Comparison of ENCODE assay signal across 23 cellular contexts in genomic region chr4:87118421-87118820, GRCh38.
DNase-seq lines count a peak whose midpoint lies in the region; ATAC-seq, FAIRE-seq and TF ChIP-seq lines count a peak whose summit lies in the region.
"Had no signal": no experiment of that assay in that cellular context is flagged by ENCODE, and none has a peak within 500 bp of the region (broad histone marks: within the 10 kb centered on the region; RNA-seq: fewer than 3 reads in every experiment).

No MANE protein-coding gene starts in this region.

- TF ChIP-seq EP300 in sigmoid colon (IDR thresholded peaks at IDR 0.05), result no peak

- FAIRE-seq in RCC 7860 (lab: Jason Lieb, UNC) (peak; percentile 47), kidney (lab: Jason Lieb, UNC) (no peak)
- FAIRE-seq: GM12878 had no signal

- intact Hi-C loops in kidney (cut with DNase I) (no loop called here), sigmoid colon (cut with DNase I) (no loop called here)

- POLR2A ChIA-PET in AG04450 (lab: Yijun Ruan, JAX), result interaction anchor here (0.6 to 1.5 kb wide), 3 partner anchors 15 to 120 kb away, joined by 4 to 5 read pairs (median 4); no protein-coding TSS in a partner anchor

- CTCF ChIA-PET in AG04450 (lab: Charles Lee), result interaction anchor here (1.0 to 2.2 kb wide), 5 partner anchors 11 to 622 kb away, joined by 4 to 12 read pairs (median 6); partner anchors contain the start of gene AFF1

- H3K36me3 ChIP-seq in kidney (ENCODE audit: control insufficient read depth in 1 of 2, insufficient read depth in 2 of 2, low read length in 2 of 2) (peaks cover 24% of the 10 kb centered on the region in 2 donors), sigmoid colon (peaks cover 16 to 35% (median 23%) of the 10 kb centered on the region in 4 donors)

- ATAC-seq in stimulated activated naive CD8-positive, alpha-beta T cell treated with anti-CD3 and anti-CD28 coated beads, Interleukin-15, Interleukin-2, amounts not matched to agents 100 U/mL and 50 U/mL, for 24 hours, result no peak
- ATAC-seq: body of pancreas, Right ventricle myocardium inferior had no signal

- H3K27me3 ChIP-seq in AG04450 (ENCODE audit: control insufficient read depth, insufficient read depth, low read length) (no peaks in the 10 kb centered on the region), sigmoid colon (no peaks in the 10 kb centered on the region)
- H3K27me3 ChIP-seq: body of pancreas, foreskin keratinocyte, suprapubic skin had no signal

- H3K27ac ChIP-seq in AG04450 (ENCODE audit: low read depth, low read length) (peak overlapping the region; percentile 68), kidney (ENCODE audit: low read depth in 2 of 2, low read length in 2 of 2) (peak overlapping the region; percentile 87 to 92), sigmoid colon (peak overlapping the region; percentile 86 to 88 (median 86))
- H3K27ac ChIP-seq: foreskin keratinocyte had no signal

- 98 to 100% methylated on average over 1 of the region's 1 CpG for WGBS in sigmoid colon, 2 donors

- no peaks in the 10 kb centered on the region; the same call in 1 of the 2 replicates for H3K9me3 ChIP-seq in AG04450 (ENCODE audit: control insufficient read depth, insufficient read depth, low read length)
- no peaks in the 10 kb centered on the region for H3K9me3 ChIP-seq in kidney (ENCODE audit: control insufficient read depth in 1 of 2, low read length in 2 of 2)
- no peaks in the 10 kb centered on the region for H3K9me3 ChIP-seq in sigmoid colon
- H3K9me3 ChIP-seq: body of pancreas, suprapubic skin had no signal

- H3K4me1 ChIP-seq in kidney (ENCODE audit: control insufficient read depth in 1 of 2, insufficient read depth in 1 of 2, low read depth in 1 of 2, low read length in 2 of 2) (peaks cover 56 to 68% of the 10 kb centered on the region in 2 donors), sigmoid colon (peaks cover 0 to 71% (median 59%) of the 10 kb centered on the region in 4 donors)

- no peak for TF ChIP-seq CTCF in AG04450 (IDR thresholded peaks at IDR 0.05; ENCODE audit: low read depth, low read length)
- TF ChIP-seq CTCF in kidney (IDR thresholded peaks at IDR 0.05; ENCODE audit: borderline replicate concordance, extremely low read depth, insufficient read depth), result no peak
- no peak for TF ChIP-seq CTCF in sigmoid colon (IDR thresholded peaks at IDR 0.05)

- TF ChIP-seq POLR2A in sigmoid colon (IDR thresholded peaks at IDR 0.05), result no peak

- peak overlapping the region in 1 of 2 donors; percentile 1 for H3K9ac ChIP-seq in kidney (ENCODE audit: low read length in 2 of 2)

- H3K4me3 ChIP-seq in AG04450 (ENCODE audit: low read depth, low read length), result no peak overlapping the region
- H3K4me3 ChIP-seq in kidney (ENCODE audit: low read length in 2 of 2), result no peak overlapping the region
- no peak overlapping the region for H3K4me3 ChIP-seq in sigmoid colon
- H3K4me3 ChIP-seq: body of pancreas, GM12878, suprapubic skin had no signal

- DNase-seq in AG04450 (ENCODE audit: low read depth, low spot score) (no peak), RCC 7860 (ENCODE audit: low spot score) (peak; percentile 27), kidney (no peak), sigmoid colon (no peak), NCI-H146 treated with DMSO at 0.1 percent for 48 hours (lab: John Stamatoyannopoulos, UW; ENCODE audit: unreplicated experiment) (no peak), cerebellar cortex (ENCODE audit: low spot score) (no peak)
- DNase-seq in stimulated activated CD4-positive, alpha-beta T cell treated with anti-CD3 and anti-CD28 coated beads, Interleukin-15, amount 100 ng/mL, for 24 hours, result no peak
- DNase-seq in stimulated activated naive CD8-positive, alpha-beta T cell treated with anti-CD3 and anti-CD28 coated beads, Interleukin-15, Interleukin-2, amounts not matched to agents 100 U/mL and 50 U/mL, for 24 hours, result no peak
- DNase-seq: activated CD4-positive, alpha-beta T cell treated with anti-CD3 and anti-CD28 coated beads for 48 hours; activated CD8-positive, alpha-beta memory T cell treated with anti-CD3 and anti-CD28 coated beads, Interleukin-2, amount 10 ng/mL, durations not matched to agents 7 days and 5 days; activated naive CD8-positive, alpha-beta T cell treated with anti-CD3 and anti-CD28 coated beads for 36 hours; body of pancreas; CD4-positive, alpha-beta T cell; GOT3; MM.1S; NCI-H146; NCI-H2171 treated with DMSO at 0.1 percent for 48 hours; NCI-H774; stimulated activated CD8-positive, alpha-beta memory T cell treated with anti-CD3 and anti-CD28 coated beads, Interleukin-4, amount 100 ng/mL, for 48 hours had no signal
